ENCODE assay signal across 29 cellular contexts in the genomic region with DNA sequence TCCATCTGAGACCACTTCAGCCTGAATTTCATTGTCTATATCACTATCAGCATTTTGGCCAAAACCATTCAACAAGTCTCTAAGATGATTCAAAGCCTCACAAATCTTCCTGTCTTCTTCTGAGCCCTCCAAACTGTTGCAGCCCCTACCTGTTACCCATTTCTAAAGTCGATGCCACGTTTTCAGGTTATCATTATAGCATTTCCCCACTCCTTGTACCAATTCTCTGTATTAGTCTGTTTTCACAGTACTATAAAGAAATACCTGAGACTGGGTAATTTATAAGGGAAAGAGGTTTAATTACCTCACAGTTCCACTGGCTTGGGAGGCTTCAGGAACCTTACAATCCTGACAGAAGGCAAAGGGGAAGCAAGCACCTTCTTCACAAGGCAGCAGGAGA.
"Had no signal": no experiment of that assay in that cellular context is flagged by ENCODE, and none has a peak within 500 bp of the region (broad histone marks: within the 10 kb centered on the region; RNA-seq: fewer than 3 reads in every experiment).

No MANE protein-coding gene starts in this region.

- H2AFZ ChIP-seq: hepatocyte had no signal

- H3K4me3 Mint-ChIP-seq: dendritic cell treated with granulocyte-macrophage colony-stimulating factor and Interleukin-4, amounts not matched to agents 40 ng/mL and 50 ng/mL, for 4 days; effector memory CD8-positive, alpha-beta T cell had no signal

- H3K36me3 ChIP-seq: colonic mucosa, esophagus muscularis mucosa, esophagus squamous epithelium, gastrocnemius medialis, gastroesophageal sphincter, heart left ventricle, heart right ventricle had no signal

- H3K9me3 ChIP-seq: colonic mucosa, gastrocnemius medialis had no signal

- FAIRE-seq: colon, endometrium, endothelial cell of umbilical vein, frontal cortex had no signal

- H3K4me2 ChIP-seq: hepatocyte had no signal

- H3K27ac Mint-ChIP-seq: dendritic cell treated with granulocyte-macrophage colony-stimulating factor and Interleukin-4, amounts not matched to agents 40 ng/mL and 50 ng/mL, for 4 days; effector memory CD8-positive, alpha-beta T cell had no signal

- DNase-seq: colonic mucosa; cortex of kidney; dermis blood vessel endothelial cell; dorsolateral prefrontal cortex; effector CD4-positive, alpha-beta T cell; effector CD8-positive, alpha-beta T cell; effector memory CD4-positive, alpha-beta T cell; effector memory CD8-positive, alpha-beta T cell; erythroblast; esophagus squamous epithelium; foreskin fibroblast; foreskin keratinocyte; foreskin melanocyte; gastrocnemius medialis; glutamatergic neuron; head of caudate nucleus; heart left ventricle; heart right ventricle had no signal

- ATAC-seq: effector memory CD8-positive, alpha-beta T cell; esophagus mucosa; foreskin keratinocyte; gastrocnemius medialis; gastroesophageal sphincter; heart left ventricle; heart right ventricle had no signal

- H3K4me3 ChIP-seq: colonic mucosa, coronary artery, dorsolateral prefrontal cortex, esophagus muscularis mucosa, esophagus squamous epithelium, gastrocnemius medialis, gastroesophageal sphincter, heart left ventricle, heart right ventricle, hepatocyte had no signal

- H3K27ac ChIP-seq: colonic mucosa, coronary artery, dorsolateral prefrontal cortex, epithelial cell of prostate, esophagus muscularis mucosa, esophagus squamous epithelium, foreskin keratinocyte, gastrocnemius medialis, gastroesophageal sphincter, heart left ventricle, heart right ventricle, hepatocyte had no signal

- H3K27me3 Mint-ChIP-seq: dendritic cell treated with granulocyte-macrophage colony-stimulating factor and Interleukin-4, amounts not matched to agents 40 ng/mL and 50 ng/mL, for 4 days; effector memory CD8-positive, alpha-beta T cell had no signal

- H3K79me2 ChIP-seq: hepatocyte had no signal

- H3K4me1 ChIP-seq: colonic mucosa, esophagus muscularis mucosa, esophagus squamous epithelium, gastrocnemius medialis, gastroesophageal sphincter, heart left ventricle, heart right ventricle had no signal

- H3K27me3 ChIP-seq: colonic mucosa, dorsolateral prefrontal cortex, esophagus muscularis mucosa, esophagus squamous epithelium, foreskin keratinocyte, gastrocnemius medialis, gastroesophageal sphincter, heart left ventricle, heart right ventricle, hepatocyte had no signal
